In the genomic region with DNA sequence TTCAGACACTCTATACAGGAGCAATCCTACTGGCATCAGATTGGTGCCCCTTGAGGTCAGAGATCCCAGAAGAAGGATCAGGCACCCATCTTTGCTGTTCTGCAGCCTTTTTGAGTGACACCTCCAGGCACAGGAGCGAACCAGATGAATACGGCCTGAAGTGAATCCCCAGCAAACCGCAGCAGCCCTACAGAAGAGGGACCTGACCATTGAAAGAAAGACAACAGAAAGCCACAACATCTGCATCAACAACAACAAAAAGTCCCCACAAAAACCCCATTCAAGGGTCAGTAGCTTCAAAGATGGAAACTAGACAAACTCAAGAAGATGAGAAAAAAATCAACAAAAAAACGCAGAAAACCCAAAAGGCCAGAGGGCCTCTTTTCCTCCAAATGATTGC, we compare ENCODE assay signal across 9 cellular contexts.
DNase-seq lines count a peak whose midpoint lies in the region; ATAC-seq and TF ChIP-seq lines count a peak whose summit lies in the region.
"Had no signal": no experiment of that assay in that cellular context is flagged by ENCODE, and none has a peak within 500 bp of the region (broad histone marks: within the 10 kb centered on the region; RNA-seq: fewer than 3 reads in every experiment).

No MANE protein-coding gene starts in this region.

- H3K27me3 Mint-ChIP-seq in nephron progenitor cell (ENCODE audit: low read depth, poor library complexity): no peaks in the 10 kb centered on the region

- in situ Hi-C loops in KBM-7 (cut with MboI; ENCODE audit: low pct_unique_long_range_greater_than_20kb, low sequenced_read_pairs): no loop called here

- H3K4me1 Mint-ChIP-seq in nephron progenitor cell: peaks cover 25% of the 10 kb centered on the region

- peaks cover 56% of the 10 kb centered on the region for H3K9me3 Mint-ChIP-seq in nephron progenitor cell

- H3K27ac Mint-ChIP-seq in nephron progenitor cell: peak overlapping the region; percentile 78
- H3K27ac Mint-ChIP-seq: activated T-cell treated with anti-CD3 and anti-CD28 coated beads, Interleukin-2, amount 50 U/mL, for 72 hours had no signal

- peak; percentile 90 for ATAC-seq in GM18870 (IDR thresholded peaks at IDR 0.05; ENCODE audit: unreplicated experiment)
- ATAC-seq in GM21737 (IDR thresholded peaks at IDR 0.05; ENCODE audit: unreplicated experiment): peak; percentile 79
- peak; percentile 73 for ATAC-seq in HG03196 (IDR thresholded peaks at IDR 0.05; ENCODE audit: unreplicated experiment)
- ATAC-seq: activated T-cell treated with anti-CD3 and anti-CD28 coated beads, Interleukin-2, amount 50 U/mL, for 72 hours had no signal

- H3K36me3 Mint-ChIP-seq in nephron progenitor cell (ENCODE audit: low read depth): peaks cover 26% of the 10 kb centered on the region

- no peak for TF ChIP-seq CTCF in nephron progenitor cell (IDR thresholded peaks at IDR 0.05)

- DNase-seq in nephron progenitor cell (no peak), DMS114 treated with DMSO at 0.1 percent for 48 hours (lab: John Stamatoyannopoulos, UW; ENCODE audit: unreplicated experiment) (no peak), KBM-7 (no peak), inferior parietal cortex (ENCODE audit: extremely low spot score) (no peak)
- DNase-seq in activated effector memory CD4-positive, alpha-beta T cell treated with anti-CD3 and anti-CD28 coated beads, Interleukin-2, amount 50 U/mL, for 16 hours: no peak

- H3K4me3 Mint-ChIP-seq in nephron progenitor cell: no peak overlapping the region
- H3K4me3 Mint-ChIP-seq: activated T-cell treated with anti-CD3 and anti-CD28 coated beads, Interleukin-2, amount 50 U/mL, for 72 hours had no signal
